ENCODE assay signal across 29 cellular contexts in the genomic region with DNA sequence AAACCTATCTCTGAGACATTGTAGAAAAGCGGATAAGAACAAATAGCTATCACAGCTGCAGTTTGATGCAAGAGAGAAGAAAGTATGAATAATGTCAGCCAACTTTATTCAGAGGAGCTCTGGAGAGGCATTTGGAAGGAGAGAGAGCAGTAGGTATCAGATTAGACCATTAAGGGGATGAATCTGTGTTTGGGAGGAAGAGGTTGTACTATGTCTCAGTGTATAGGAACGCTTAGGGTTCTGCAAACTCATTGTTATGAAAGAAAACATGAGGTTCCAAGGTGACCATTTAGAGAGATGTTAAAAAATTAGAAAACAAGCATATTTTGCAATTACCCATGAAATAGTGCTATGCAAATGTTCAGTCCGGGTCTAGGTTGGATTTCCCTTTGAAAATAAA.
"Had no signal": no experiment of that assay in that cellular context is flagged by ENCODE, and none has a peak within 500 bp of the region (broad histone marks: within the 10 kb centered on the region; RNA-seq: fewer than 3 reads in every experiment).

No MANE protein-coding gene starts in this region.

- H3K27me3 ChIP-seq: ascending aorta, esophagus muscularis mucosa, neutrophil, ovary, spleen, tibial nerve had no signal

- H3K4me1 ChIP-seq: ascending aorta, esophagus muscularis mucosa, prostate gland, spleen, tibial nerve had no signal

- DNase-seq: activated CD4-positive, alpha-beta memory T cell treated with anti-CD3 and anti-CD28 coated beads for 36 hours; activated CD4-positive, alpha-beta T cell treated with anti-CD3 and anti-CD28 coated beads, Interleukin-2, amount 10 ng/mL, durations not matched to agents 24 days and 14 days; activated CD4-positive, CD25-positive, alpha-beta regulatory T cell treated with anti-CD3 and anti-CD28 coated beads, Interleukin-2, amount 50 U/mL, for 72 hours; activated CD8-positive, alpha-beta memory T cell treated with anti-CD3 and anti-CD28 coated beads, Interleukin-2, amount 50 U/mL, for 4 hours; activated gamma-delta T cell; activated naive CD4-positive, alpha-beta T cell treated with anti-CD3 and anti-CD28 coated beads, Interleukin-2, amount 10 ng/mL, durations not matched to agents 7 days and 5 days; activated naive CD8-positive, alpha-beta T cell treated with anti-CD3 and anti-CD28 coated beads, Interleukin-2, amount 10 ng/mL, durations not matched to agents 7 days and 5 days; activated T-cell treated with anti-CD3 and anti-CD28 coated beads, Interleukin-2, amount 50 U/mL, for 1 hour; dermis blood vessel endothelial cell; effector CD4-positive, alpha-beta T cell; head of caudate nucleus; hippocampal formation; kidney; left colon; mammary epithelial cell; nephron progenitor cell; ovary; retina; spleen; stimulated activated CD4-positive, alpha-beta T cell treated with anti-CD3 and anti-CD28 coated beads, Interleukin-2, amount 100 ng/mL, for 48 hours; stimulated activated naive CD4-positive, alpha-beta T cell treated with Interleukin-2 at 50 U/mL for 16 hours; T-helper 1 cell; WERI-Rb-1 had no signal

- H3K9me3 ChIP-seq: esophagus muscularis mucosa, neutrophil, ovary, prostate gland had no signal

- ATAC-seq: left colon, sciatic nerve had no signal

- H3K36me3 ChIP-seq: ascending aorta, esophagus muscularis mucosa, neutrophil, ovary, prostate gland, spleen, tibial nerve, WERI-Rb-1 had no signal

- H3K4me3 ChIP-seq: ascending aorta, esophagus muscularis mucosa, ovary, prostate gland, spleen, tibial nerve had no signal

- H3K27ac ChIP-seq: ascending aorta, esophagus muscularis mucosa, neutrophil, ovary, prostate gland, spleen, tibial nerve, WERI-Rb-1 had no signal
